Comparison of ENCODE assay signal across 10 cellular contexts in genomic region chr6:8017276-8017701, GRCh38.
A peak's percentile ranks its signal among the peaks of the same experiment; 100 is the strongest.
DNase-seq lines count a peak whose midpoint lies in the region; ATAC-seq and TF ChIP-seq lines count a peak whose summit lies in the region.
"Had no signal": no experiment of that assay in that cellular context is flagged by ENCODE, and none has a peak within 500 bp of the region (broad histone marks: within the 10 kb centered on the region; RNA-seq: fewer than 3 reads in every experiment).

No MANE protein-coding gene starts in this region.

- peak; percentile 74 for ATAC-seq in GM19395 (IDR thresholded peaks at IDR 0.05; ENCODE audit: unreplicated experiment)
- ATAC-seq in HG03354 (IDR thresholded peaks at IDR 0.05; ENCODE audit: poor library complexity, severe bottlenecking, unreplicated experiment), result peak; percentile 52
- no peak for ATAC-seq in GM21390 (IDR thresholded peaks at IDR 0.05; ENCODE audit: unreplicated experiment)
- ATAC-seq: upper lobe of right lung had no signal

- H3K4me1 ChIP-seq in tibial artery, result no peaks in the 10 kb centered on the region
- H3K4me1 ChIP-seq: upper lobe of right lung had no signal

- TF ChIP-seq CTCF in GM12865 (IDR thresholded peaks at IDR 0.05; ENCODE audit: insufficient read depth, low read depth, low read length, missing control alignments) (no peak), tibial artery (IDR thresholded peaks at IDR 0.05) (no peak)

- intact Hi-C loops in tibial artery (cut with DNase I; ENCODE audit: low total_unique reads), result no loop called here

- DNase-seq in GM12865 (ENCODE audit: low read depth) (peak; percentile 74), germinal center (ENCODE audit: low spot score) (peak; percentile 9), tibial artery (no peak), cerebellar cortex (ENCODE audit: low spot score) (no peak), activated gamma-delta T cell treated with Interleukin-2 at 50 U/mL for 16 hours (no peak)
- DNase-seq: activated CD8-positive, alpha-beta memory T cell treated with anti-CD3 and anti-CD28 coated beads for 24 hours; upper lobe of right lung had no signal

- H3K36me3 ChIP-seq in tibial artery, result peaks cover 6 to 21% (median 19%) of the 10 kb centered on the region in 3 donors

- H3K27ac ChIP-seq in tibial artery, result no peak overlapping the region
- H3K27ac ChIP-seq: upper lobe of right lung had no signal

- H3K4me3 ChIP-seq in GM12865 (ENCODE audit: low read depth, low read length), result peak overlapping the region; percentile 9
- no peak overlapping the region for H3K4me3 ChIP-seq in tibial artery
- H3K4me3 ChIP-seq: upper lobe of right lung had no signal

- H3K27me3 ChIP-seq in tibial artery, result no peaks in the 10 kb centered on the region
- H3K27me3 ChIP-seq: upper lobe of right lung had no signal

- H3K9me3 ChIP-seq in tibial artery, result no peaks in the 10 kb centered on the region
- H3K9me3 ChIP-seq: upper lobe of right lung had no signal

Comparison
In these comparisons a context has a peak if more than half of its experiments do, and no peak if none do; other contexts are left out.
1. DNase-seq: peak in GM12865 (single experiment) and germinal center (single experiment); none in tibial artery (0 of 2), cerebellar cortex (single experiment) and activated gamma-delta T cell treated with Interleukin-2 at 50 U/mL for 16 hours (single experiment).